11 cellular contexts compared by ENCODE assay signal in genomic region chr7:136140469-136140868, GRCh38.
"Had no signal": no experiment of that assay in that cellular context is flagged by ENCODE, and none has a peak within 500 bp of the region (broad histone marks: within the 10 kb centered on the region; RNA-seq: fewer than 3 reads in every experiment).

No MANE protein-coding gene starts in this region.

- H3K4me1 ChIP-seq: HAP-1 had no signal

- H3K4me3 ChIP-seq: GM23248, GM23338, HAP-1 had no signal

- H3K9ac ChIP-seq: GM23248 had no signal

- H3K4me2 ChIP-seq: GM23338 had no signal

- FAIRE-seq: H1, H54 had no signal

- H3K27ac ChIP-seq: GM23248 had no signal

- H3K4me3 Mint-ChIP-seq: GM23338, H9, HFFc6 had no signal

- H3K9me3 ChIP-seq: HAP-1 had no signal

- H2AFZ ChIP-seq: GM23248, GM23338 had no signal

- H3K36me3 ChIP-seq: HAP-1 had no signal

- DNase-seq: GM23248, GOT3, H7, H9, HCEC 1CT, HFFc6 had no signal

- H3K9me3 Mint-ChIP-seq: GM23338, H9, HFFc6 had no signal

- ATAC-seq: GM23338, HCT116 had no signal

- H3K27ac Mint-ChIP-seq: GM23338, H9, HFFc6 had no signal
